In genomic region chr4:120066182-120066524, GRCh38 we compare ENCODE assay signal across 8 cellular contexts. TPM values are rescaled to one million over a fixed set of nuclear protein-coding genes. Genes with fewer than 3 reads are reported as not detected.
DNase-seq lines count a peak whose midpoint lies in the region; ATAC-seq, FAIRE-seq and TF ChIP-seq lines count a peak whose summit lies in the region.

No MANE protein-coding gene starts in this region.

- no peak for FAIRE-seq in GM19239 (lab: Jason Lieb, UNC)

- ATAC-seq in HG03039 (IDR thresholded peaks at IDR 0.05; ENCODE audit: unreplicated experiment) = peak; percentile 44

- peak overlapping the region; percentile 75 for H3K4me3 ChIP-seq in epithelial cell of proximal tubule (ENCODE audit: low read depth, low read length)
- peak overlapping the region; percentile 92 for H3K4me3 ChIP-seq in retinal pigment epithelial cell (ENCODE audit: low read length)

- peak; percentile 76 for DNase-seq in activated CD4-positive, alpha-beta T cell treated with anti-CD3 and anti-CD28 coated beads for 48 hours
- DNase-seq in activated CD4-positive, alpha-beta T cell treated with anti-CD3 and anti-CD28 coated beads, Interleukin-2, amount 50 U/mL, for 1 hour = no peak
- DNase-seq in SKM-1 treated with dmso at 0.1 percent for 144 hours (lab: John Stamatoyannopoulos, UW; ENCODE audit: unreplicated experiment) (peak; percentile 28), epithelial cell of proximal tubule (ENCODE audit: low read depth) (no peak), retinal pigment epithelial cell (ENCODE audit: low read depth) (no peak), GM19239 (ENCODE audit: insufficient read length, low spot score) (no peak)
- DNase-seq in activated CD4-positive, CD25-positive, alpha-beta regulatory T cell treated with anti-CD3 and anti-CD28 coated beads, Interleukin-2, amount 50 U/mL, for 72 hours = no peak

- no peak for TF ChIP-seq CTCF in epithelial cell of proximal tubule (conservative IDR thresholded peaks at IDR 0.05; ENCODE audit: low read depth, low read length)
- no peak for TF ChIP-seq CTCF in retinal pigment epithelial cell (conservative IDR thresholded peaks at IDR 0.05; ENCODE audit: low read depth, low read length)

RNA-seq across cellular contexts. Expression of gene MAD2L1, which starts 0.5 kb away (rescaled TPM):
- 38.3 and 74.4 TPM in 2 replicates for total RNA-seq in epithelial cell of proximal tubule

Comparison
In these comparisons a context has a peak if more than half of its experiments do, and no peak if none do; other contexts are left out.
1. DNase-seq: peak in activated CD4-positive, alpha-beta T cell treated with anti-CD3 and anti-CD28 coated beads for 48 hours (single experiment) and SKM-1 treated with dmso at 0.1 percent for 144 hours (single experiment); none in activated CD4-positive, alpha-beta T cell treated with anti-CD3 and anti-CD28 coated beads, Interleukin-2, amount 50 U/mL, for 1 hour (single experiment), epithelial cell of proximal tubule (single experiment), retinal pigment epithelial cell (single experiment), activated CD4-positive, CD25-positive, alpha-beta regulatory T cell treated with anti-CD3 and anti-CD28 coated beads, Interleukin-2, amount 50 U/mL, for 72 hours (single experiment) and GM19239 (single experiment).